Comparison of ENCODE assay signal across 8 cellular contexts in the genomic region with DNA sequence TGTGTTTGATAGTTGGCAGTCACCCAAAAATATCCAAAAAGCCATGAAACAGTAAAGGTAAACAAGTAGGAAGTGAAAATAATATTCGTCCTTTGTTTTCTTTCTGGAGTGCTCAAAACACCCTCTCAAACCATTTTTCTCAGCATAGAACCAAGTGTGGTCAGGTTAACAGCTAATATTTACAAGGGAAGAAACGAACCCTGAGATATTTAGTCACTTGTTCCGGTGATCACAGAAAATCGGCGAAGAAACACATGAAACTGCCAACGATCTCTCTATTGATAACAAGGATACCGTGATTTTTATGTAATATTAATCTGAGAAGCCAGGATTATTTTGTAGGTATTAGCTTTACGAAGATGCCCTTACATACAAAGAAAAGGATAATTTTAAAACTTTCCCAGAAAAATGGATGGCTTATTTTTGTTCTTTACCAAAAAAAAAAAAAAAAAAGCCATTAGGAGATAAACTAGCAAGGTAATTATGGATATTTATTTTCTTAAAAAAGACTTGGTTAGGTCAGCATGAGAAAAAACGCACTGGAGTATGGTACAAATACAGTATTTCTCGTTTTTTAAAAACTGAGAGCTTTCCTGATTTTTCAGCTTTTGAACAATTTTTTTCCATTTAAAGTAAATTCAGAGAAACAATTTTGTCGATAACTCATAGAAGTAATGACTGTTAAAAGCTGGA.
A peak's percentile ranks its signal among the peaks of the same experiment; 100 is the strongest.
DNase-seq lines count a peak whose midpoint lies in the region; ATAC-seq lines count a peak whose summit lies in the region.

No MANE protein-coding gene starts in this region.

- H3K4me1 Mint-ChIP-seq in naive thymus-derived CD4-positive, alpha-beta T cell, result peaks cover 7 to 31% (median 25%) of the 10 kb centered on the region in 7 donors

- H3K36me3 ChIP-seq in naive thymus-derived CD4-positive, alpha-beta T cell (ENCODE audit: control insufficient read depth in 2 of 3, insufficient read depth in 3 of 3, low read length in 3 of 3), result peaks cover 0 to 12% (median 0%) of the 10 kb centered on the region in 3 experiments

- H3K27ac ChIP-seq in naive thymus-derived CD4-positive, alpha-beta T cell (ENCODE audit: low read depth, low read length), result peak overlapping the region; percentile 99

- peak overlapping the region; percentile 81 for H3K4me3 ChIP-seq in naive thymus-derived CD4-positive, alpha-beta T cell (ENCODE audit: low read length)

- no peaks in the 10 kb centered on the region for H3K27me3 ChIP-seq in naive thymus-derived CD4-positive, alpha-beta T cell (ENCODE audit: control insufficient read depth in 2 of 2, insufficient read depth in 2 of 2, low read length in 2 of 2)

- peaks cover 0 to 2% (median 0%) of the 10 kb centered on the region in 11 donors for H3K9me3 Mint-ChIP-seq in naive thymus-derived CD4-positive, alpha-beta T cell

- DNase-seq in NCI-H510A treated with DMSO at 0.1 percent for 48 hours (lab: John Stamatoyannopoulos, UW) (peak; percentile 54), NCI-H510A (lab: John Stamatoyannopoulos, UW) (no peak), OCI-M1 (lab: John Stamatoyannopoulos, UW) (peak; percentile 81), dermis blood vessel endothelial cell (peak; percentile 59), COLO668 (lab: John Stamatoyannopoulos, UW; ENCODE audit: unreplicated experiment) (no peak)
- no peak for DNase-seq in naive thymus-derived CD4-positive, alpha-beta T cell

- H3K4me1 ChIP-seq in naive thymus-derived CD4-positive, alpha-beta T cell (ENCODE audit: control insufficient read depth in 2 of 2, insufficient read depth in 2 of 2, low read length in 2 of 2), result peaks cover 5 to 12% of the 10 kb centered on the region in 2 donors

- peaks cover 0 to 14% (median 0%) of the 10 kb centered on the region in 5 donors for H3K27me3 Mint-ChIP-seq in naive thymus-derived CD4-positive, alpha-beta T cell

- H3K27ac Mint-ChIP-seq in naive thymus-derived CD4-positive, alpha-beta T cell, result peak overlapping the region; percentile 97 to 100 (median 99)

- peaks cover 0 to 4% (median 0%) of the 10 kb centered on the region in 5 donors for H3K36me3 Mint-ChIP-seq in naive thymus-derived CD4-positive, alpha-beta T cell

- ATAC-seq in naive thymus-derived CD4-positive, alpha-beta T cell, result no peak
- ATAC-seq in HG02759 (IDR thresholded peaks at IDR 0.05; ENCODE audit: unreplicated experiment), result no peak
- no peak for ATAC-seq in HG03378 (IDR thresholded peaks at IDR 0.05; ENCODE audit: unreplicated experiment)

- H3K9me3 ChIP-seq in naive thymus-derived CD4-positive, alpha-beta T cell (ENCODE audit: control insufficient read depth in 2 of 3, low read length in 3 of 3), result no peaks in the 10 kb centered on the region

- CTCF ChIA-PET in naive thymus-derived CD4-positive, alpha-beta T cell (lab: Charles Lee), result interaction anchor here (0.8 to 2.0 kb wide), 2 partner anchors 106 to 137 kb away, joined by 3 to 6 read pairs; no protein-coding TSS in a partner anchor

- intact Hi-C loops in naive thymus-derived CD4-positive, alpha-beta T cell (cut with micrococcal nuclease), result loop anchor here (1.0 to 5.0 kb wide), 8 partner anchors 71 to 1961 kb away; a partner anchor contains a TSS

- POLR2A ChIA-PET in naive thymus-derived CD4-positive, alpha-beta T cell (lab: Charles Lee), result interaction anchor here (0.6 to 9.7 kb wide), 16 partner anchors 20 to 1715 kb away, joined by 3 to 308 read pairs (median 4); a partner anchor contains a TSS

- peak overlapping the region; percentile 91 to 95 (median 93) for H3K4me3 Mint-ChIP-seq in naive thymus-derived CD4-positive, alpha-beta T cell

Comparison
In these comparisons a context has a peak if more than half of its experiments do, and no peak if none do; other contexts are left out.
1. DNase-seq: peak in NCI-H510A treated with DMSO at 0.1 percent for 48 hours (single experiment), OCI-M1 (single experiment) and dermis blood vessel endothelial cell (single experiment); none in NCI-H510A (single experiment), naive thymus-derived CD4-positive, alpha-beta T cell (0 of 9) and COLO668 (single experiment).